15 cellular contexts compared by ENCODE assay signal in the genomic region with DNA sequence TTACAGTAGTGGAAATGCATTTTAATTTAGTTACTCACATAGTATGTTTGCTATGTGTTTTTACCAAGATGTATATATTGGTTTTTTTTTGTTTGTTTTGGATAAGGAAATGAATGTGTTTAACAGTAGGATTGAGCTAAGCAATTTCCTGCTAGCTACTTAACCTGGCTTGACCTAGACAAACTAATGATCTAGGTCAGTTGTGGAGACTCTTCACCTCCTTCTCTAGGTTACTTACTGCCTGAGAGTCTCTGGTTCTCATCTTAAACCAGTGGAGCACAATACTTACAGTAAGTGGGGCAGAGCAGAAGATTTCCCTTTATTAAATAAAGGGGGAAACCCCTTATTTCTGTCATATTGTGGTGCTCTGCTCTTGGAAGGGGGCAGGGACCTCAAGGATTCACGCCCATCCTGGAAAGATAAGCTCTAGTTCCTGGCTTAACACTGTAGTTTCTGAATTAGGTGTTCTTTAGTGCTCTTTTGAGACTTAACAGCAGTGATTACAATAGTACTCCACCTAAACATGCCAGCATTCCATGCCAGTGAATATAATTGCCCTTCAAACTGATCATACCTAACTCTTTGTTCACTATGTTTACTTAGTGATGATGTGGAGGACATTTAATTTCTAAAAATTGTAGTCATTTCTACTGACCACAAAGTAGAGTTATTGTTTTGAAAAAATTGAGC.
DNase-seq lines count a peak whose midpoint lies in the region; ATAC-seq and TF ChIP-seq lines count a peak whose summit lies in the region.
"Had no signal": no experiment of that assay in that cellular context is flagged by ENCODE, and none has a peak within 500 bp of the region (broad histone marks: within the 10 kb centered on the region; RNA-seq: fewer than 3 reads in every experiment).

No MANE protein-coding gene starts in this region.

- no peaks in the 10 kb centered on the region for H3K9me3 Mint-ChIP-seq in chondrocyte (ENCODE audit: low read depth)
- H3K9me3 Mint-ChIP-seq in stimulated activated naive CD8-positive, alpha-beta T cell treated with anti-CD3 and anti-CD28 coated beads, Interleukin-15, amount 100 ng/mL, for 72 hours = no peaks in the 10 kb centered on the region
- H3K9me3 Mint-ChIP-seq: CD4-positive, alpha-beta T cell had no signal

- no peaks in the 10 kb centered on the region for H3K27me3 Mint-ChIP-seq in chondrocyte (ENCODE audit: low read depth)
- H3K27me3 Mint-ChIP-seq in stimulated activated naive CD8-positive, alpha-beta T cell treated with anti-CD3 and anti-CD28 coated beads, Interleukin-15, amount 100 ng/mL, for 72 hours = peaks cover 8% of the 10 kb centered on the region

- DNase-seq in Caki2 (ENCODE audit: low read depth) = peak; percentile 14
- peak; percentile 13 for DNase-seq in NCI-H2029 (lab: John Stamatoyannopoulos, UW)
- no peak for DNase-seq in chondrocyte (ENCODE audit: low spot score)
- peak; percentile 31 to 36 for DNase-seq in lung microvascular endothelial cell (ENCODE audit: low read depth in 2 of 2)
- no peak for DNase-seq in NK-92 treated with Interleukin-12 subunit alpha and Interleukin-12 subunit beta, amount 100 ng/mL, for 24 hours (lab: John Stamatoyannopoulos, UW)
- no peak for DNase-seq in NCI-H1048 (lab: John Stamatoyannopoulos, UW)
- no peak for DNase-seq in stimulated activated naive CD8-positive, alpha-beta T cell treated with anti-CD3 and anti-CD28 coated beads, Interleukin-15, amount 100 ng/mL, for 72 hours
- DNase-seq: adrenal gland; CD4-positive, alpha-beta T cell; left cardiac atrium; NCI-H1436; stimulated activated CD4-positive, alpha-beta T cell treated with anti-CD3 and anti-CD28 coated beads, Interleukin-4, amount 100 ng/mL, for 4 hours; substantia nigra; T1000 had no signal

- in situ Hi-C loops in Caki2 (cut with HindIII; ENCODE audit: low pct_unique_long_range_greater_than_20kb, low sequenced_read_pairs) = no loop called here

- no peak for ATAC-seq in stimulated activated naive CD8-positive, alpha-beta T cell treated with anti-CD3 and anti-CD28 coated beads, Interleukin-15, amount 100 ng/mL, for 72 hours
- ATAC-seq in GM18858 (IDR thresholded peaks at IDR 0.05; ENCODE audit: unreplicated experiment) = no peak
- ATAC-seq: left cardiac atrium had no signal

- H3K4me1 Mint-ChIP-seq in chondrocyte (ENCODE audit: low read depth) = peaks cover 29% of the 10 kb centered on the region
- no peaks in the 10 kb centered on the region for H3K4me1 Mint-ChIP-seq in stimulated activated naive CD8-positive, alpha-beta T cell treated with anti-CD3 and anti-CD28 coated beads, Interleukin-15, amount 100 ng/mL, for 72 hours

- H3K36me3 Mint-ChIP-seq in chondrocyte (ENCODE audit: low read depth) = peaks cover 2% of the 10 kb centered on the region

- peak overlapping the region; percentile 36 for H3K27ac Mint-ChIP-seq in chondrocyte (ENCODE audit: unreplicated experiment)
- no peak overlapping the region for H3K27ac Mint-ChIP-seq in stimulated activated naive CD8-positive, alpha-beta T cell treated with anti-CD3 and anti-CD28 coated beads, Interleukin-15, amount 100 ng/mL, for 72 hours
- H3K27ac Mint-ChIP-seq: CD4-positive, alpha-beta T cell had no signal

- no peak for TF ChIP-seq CTCF in chondrocyte (IDR thresholded peaks at IDR 0.05)

- H3K4me3 Mint-ChIP-seq in chondrocyte (ENCODE audit: unreplicated experiment) = no peak overlapping the region
- H3K4me3 Mint-ChIP-seq in stimulated activated naive CD8-positive, alpha-beta T cell treated with anti-CD3 and anti-CD28 coated beads, Interleukin-15, amount 100 ng/mL, for 72 hours = no peak overlapping the region
- H3K4me3 Mint-ChIP-seq: CD4-positive, alpha-beta T cell had no signal

Comparison
In these comparisons a context has a peak if more than half of its experiments do, and no peak if none do; other contexts are left out.
1. DNase-seq: peak in Caki2 (single experiment), NCI-H2029 (single experiment) and lung microvascular endothelial cell (2 of 2); none in chondrocyte (single experiment), NK-92 treated with Interleukin-12 subunit alpha and Interleukin-12 subunit beta, amount 100 ng/mL, for 24 hours (single experiment), NCI-H1048 (single experiment) and stimulated activated naive CD8-positive, alpha-beta T cell treated with anti-CD3 and anti-CD28 coated beads, Interleukin-15, amount 100 ng/mL, for 72 hours (0 of 2).